ENCODE assay signal across 15 cellular contexts in the genomic region with DNA sequence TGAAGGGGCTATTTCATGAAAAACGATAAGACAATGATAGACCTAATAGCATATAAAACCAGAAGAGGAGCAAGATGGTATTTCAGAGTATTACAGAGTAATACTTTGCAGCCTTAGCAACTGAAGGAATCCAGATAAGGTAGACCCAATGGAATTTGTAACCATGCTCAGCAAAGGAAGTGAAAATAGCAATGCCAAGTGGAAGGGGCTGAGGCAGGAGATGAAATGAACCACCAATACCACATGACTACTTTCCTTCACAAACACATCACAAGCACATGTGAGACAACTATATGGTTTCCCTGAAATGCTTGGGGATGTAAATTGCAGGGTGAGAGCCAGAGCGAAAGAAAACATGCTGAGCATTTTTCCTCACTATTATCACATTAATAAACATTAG.
DNase-seq lines count a peak whose midpoint lies in the region; ATAC-seq and TF ChIP-seq lines count a peak whose summit lies in the region.
"Had no signal": no experiment of that assay in that cellular context is flagged by ENCODE, and none has a peak within 500 bp of the region (broad histone marks: within the 10 kb centered on the region; RNA-seq: fewer than 3 reads in every experiment).

No MANE protein-coding gene starts in this region.

- no peaks in the 10 kb centered on the region for H3K9me3 Mint-ChIP-seq in T-helper 1 cell treated with Interleukin-12 subunit alpha and Interleukin-12 subunit beta and Interleukin-4 antibody, amounts not matched to agents 30 μg/mL and 1 μg/mL, for 36 hours
- H3K9me3 Mint-ChIP-seq in chondrocyte (ENCODE audit: low read depth), result peaks cover 4% of the 10 kb centered on the region
- H3K9me3 Mint-ChIP-seq in stimulated activated naive CD8-positive, alpha-beta T cell treated with anti-CD3 and anti-CD28 coated beads, Interleukin-15, amount 100 ng/mL, for 72 hours, result peaks cover 0 to 10% of the 10 kb centered on the region in 2 donors

- TF ChIP-seq CTCF in chondrocyte (IDR thresholded peaks at IDR 0.05) (no peak), Peyer's patch (IDR thresholded peaks at IDR 0.05) (no peak)

- no peak overlapping the region for H3K4me3 ChIP-seq in Peyer's patch
- H3K4me3 ChIP-seq: breast epithelium, prostate gland, SJCRH30, uterus had no signal

- no peaks in the 10 kb centered on the region for H3K9me3 ChIP-seq in Peyer's patch
- H3K9me3 ChIP-seq: breast epithelium, prostate gland, SJCRH30, uterus had no signal

- peak overlapping the region; percentile 57 for H3K4me3 Mint-ChIP-seq in T-helper 1 cell treated with Interleukin-12 subunit alpha and Interleukin-12 subunit beta and Interleukin-4 antibody, amounts not matched to agents 30 μg/mL and 1 μg/mL, for 36 hours
- no peak overlapping the region for H3K4me3 Mint-ChIP-seq in chondrocyte (ENCODE audit: unreplicated experiment)
- H3K4me3 Mint-ChIP-seq in stimulated activated naive CD8-positive, alpha-beta T cell treated with anti-CD3 and anti-CD28 coated beads, Interleukin-15, amount 100 ng/mL, for 72 hours, result peak overlapping the region; percentile 74 to 84

- no peak overlapping the region for H3K27ac ChIP-seq in Peyer's patch
- H3K27ac ChIP-seq: breast epithelium, prostate gland, SJCRH30, uterus had no signal

- H3K36me3 Mint-ChIP-seq in T-helper 1 cell treated with Interleukin-12 subunit alpha and Interleukin-12 subunit beta and Interleukin-4 antibody, amounts not matched to agents 30 μg/mL and 1 μg/mL, for 36 hours (ENCODE audit: low read depth), result no peaks in the 10 kb centered on the region
- no peaks in the 10 kb centered on the region for H3K36me3 Mint-ChIP-seq in chondrocyte (ENCODE audit: low read depth)

- no peak for TF ChIP-seq POLR2A in Peyer's patch (IDR thresholded peaks at IDR 0.05)

- peaks cover 0 to 12% (median 5%) of the 10 kb centered on the region in 4 donors for H3K4me1 ChIP-seq in Peyer's patch
- H3K4me1 ChIP-seq: breast epithelium, prostate gland, uterus had no signal

- no peaks in the 10 kb centered on the region for H3K27me3 Mint-ChIP-seq in T-helper 1 cell treated with Interleukin-12 subunit alpha and Interleukin-12 subunit beta and Interleukin-4 antibody, amounts not matched to agents 30 μg/mL and 1 μg/mL, for 36 hours (ENCODE audit: low read depth)
- H3K27me3 Mint-ChIP-seq in chondrocyte (ENCODE audit: low read depth), result no peaks in the 10 kb centered on the region
- H3K27me3 Mint-ChIP-seq in stimulated activated naive CD8-positive, alpha-beta T cell treated with anti-CD3 and anti-CD28 coated beads, Interleukin-15, amount 100 ng/mL, for 72 hours, result no peaks in the 10 kb centered on the region

- H3K27ac Mint-ChIP-seq in T-helper 1 cell treated with Interleukin-12 subunit alpha and Interleukin-12 subunit beta and Interleukin-4 antibody, amounts not matched to agents 30 μg/mL and 1 μg/mL, for 36 hours, result peak overlapping the region; percentile 68
- H3K27ac Mint-ChIP-seq in chondrocyte (ENCODE audit: unreplicated experiment), result peak overlapping the region; percentile 13
- peak overlapping the region; percentile 93 to 99 for H3K27ac Mint-ChIP-seq in stimulated activated naive CD8-positive, alpha-beta T cell treated with anti-CD3 and anti-CD28 coated beads, Interleukin-15, amount 100 ng/mL, for 72 hours

- peak; percentile 80 for ATAC-seq in stimulated activated naive CD8-positive, alpha-beta T cell treated with anti-CD3 and anti-CD28 coated beads, Interleukin-15, amount 100 ng/mL, for 72 hours
- ATAC-seq in HG02884 (IDR thresholded peaks at IDR 0.05; ENCODE audit: unreplicated experiment), result no peak

- no peaks in the 10 kb centered on the region for H3K36me3 ChIP-seq in Peyer's patch
- H3K36me3 ChIP-seq: breast epithelium, prostate gland, SJCRH30, uterus had no signal

- H3K4me1 Mint-ChIP-seq in T-helper 1 cell treated with Interleukin-12 subunit alpha and Interleukin-12 subunit beta and Interleukin-4 antibody, amounts not matched to agents 30 μg/mL and 1 μg/mL, for 36 hours (ENCODE audit: low read depth), result peaks cover 47% of the 10 kb centered on the region
- peaks cover 23% of the 10 kb centered on the region for H3K4me1 Mint-ChIP-seq in chondrocyte (ENCODE audit: low read depth)
- H3K4me1 Mint-ChIP-seq in stimulated activated naive CD8-positive, alpha-beta T cell treated with anti-CD3 and anti-CD28 coated beads, Interleukin-15, amount 100 ng/mL, for 72 hours, result peaks cover 77% of the 10 kb centered on the region

- DNase-seq in stimulated activated CD4-positive, alpha-beta T cell treated with anti-CD3 and anti-CD28 coated beads, Interleukin-15, amount 100 ng/mL, for 24 hours, result peak; percentile 9
- no peak for DNase-seq in stimulated activated CD4-positive, alpha-beta T cell treated with anti-CD3 and anti-CD28 coated beads, Interleukin-1b, Interleukin-23, amount 100 ng/mL, for 48 hours
- DNase-seq in chondrocyte (ENCODE audit: low spot score) (no peak), NCI-H524 (lab: John Stamatoyannopoulos, UW) (no peak), Peyer's patch (no peak)
- DNase-seq in stimulated activated naive CD8-positive, alpha-beta T cell treated with anti-CD3 and anti-CD28 coated beads, Interleukin-15, amount 100 ng/mL, for 72 hours, result peak; percentile 22
- DNase-seq: AML-193; head of caudate nucleus; NK-92 treated with Interleukin-12 subunit alpha and Interleukin-12 subunit beta, amount 100 ng/mL, for 24 hours; SJCRH30; uterus had no signal

- H3K27me3 ChIP-seq in Peyer's patch, result no peaks in the 10 kb centered on the region
- H3K27me3 ChIP-seq: breast epithelium, SJCRH30, uterus had no signal

Comparison
In these comparisons a context has a peak if more than half of its experiments do, and no peak if none do; other contexts are left out.
1. DNase-seq: peak in stimulated activated CD4-positive, alpha-beta T cell treated with anti-CD3 and anti-CD28 coated beads, Interleukin-15, amount 100 ng/mL, for 24 hours (single experiment) and stimulated activated naive CD8-positive, alpha-beta T cell treated with anti-CD3 and anti-CD28 coated beads, Interleukin-15, amount 100 ng/mL, for 72 hours (2 of 2); none in stimulated activated CD4-positive, alpha-beta T cell treated with anti-CD3 and anti-CD28 coated beads, Interleukin-1b, Interleukin-23, amount 100 ng/mL, for 48 hours (single experiment), chondrocyte (single experiment), NCI-H524 (0 of 2) and Peyer's patch (0 of 3).
2. H3K27ac Mint-ChIP-seq: peak in every context shown above with its lines; median percentile 96 in stimulated activated naive CD8-positive, alpha-beta T cell treated with anti-CD3 and anti-CD28 coated beads, Interleukin-15, amount 100 ng/mL, for 72 hours; 68 in T-helper 1 cell treated with Interleukin-12 subunit alpha and Interleukin-12 subunit beta and Interleukin-4 antibody, amounts not matched to agents 30 μg/mL and 1 μg/mL, for 36 hours; 13 in chondrocyte.